ENCODE assay signal across 22 cellular contexts in genomic region chr3:183378545-183378944, GRCh38. TPM values are rescaled to one million over a fixed set of nuclear protein-coding genes. Genes with fewer than 3 reads are reported as not detected.
"Had no signal": no experiment of that assay in that cellular context is flagged by ENCODE, and none has a peak within 500 bp of the region (broad histone marks: within the 10 kb centered on the region; RNA-seq: fewer than 3 reads in every experiment).

No MANE protein-coding gene starts in this region.

- H3K27me3 ChIP-seq: ascending aorta, body of pancreas, Peyer's patch, SJSA1 had no signal

- H3K9me3 ChIP-seq: ascending aorta, body of pancreas, MG63, Peyer's patch, SJSA1 had no signal

- H3K4me3 ChIP-seq: ascending aorta, body of pancreas, MG63, Peyer's patch, SJSA1 had no signal

- DNase-seq: activated CD4-positive, alpha-beta T cell treated with anti-CD3 and anti-CD28 coated beads for 48 hours; activated CD4-positive, alpha-beta T cell treated with anti-CD3 and anti-CD28 coated beads, Interleukin-2, amount 50 U/mL, for 4 hours; activated CD4-positive, CD25-positive, alpha-beta regulatory T cell treated with anti-CD3 and anti-CD28 coated beads, Interleukin-2, amount 50 U/mL, for 72 hours; activated CD8-positive, alpha-beta memory T cell treated with anti-CD3 and anti-CD28 coated beads, Interleukin-2, amount 50 U/mL, for 48 hours; activated CD8-positive, alpha-beta T cell treated with anti-CD3 and anti-CD28 coated beads, Interleukin-2, amount 10 ng/mL, durations not matched to agents 7 days and 5 days; activated naive CD4-positive, alpha-beta T cell treated with anti-CD3 and anti-CD28 coated beads, Interleukin-2, amount 50 U/mL, for 16 hours; activated T-cell treated with anti-CD3 and anti-CD28 coated beads, Interleukin-2, amount 50 U/mL, for 1 hour; amniotic stem cell; body of pancreas; central memory CD4-positive, alpha-beta T cell; MG63; NCI-H2227 treated with DMSO at 0.1 percent for 48 hours; NCI-H446 treated with DMSO at 0.1 percent for 48 hours; NCI-H524 treated with DMSO at 0.1 percent for 48 hours; Peyer's patch; SW 1271; T-helper 9 cell had no signal

- H3K36me3 ChIP-seq: ascending aorta, MG63, Peyer's patch, SJSA1 had no signal

- H3K4me1 ChIP-seq: ascending aorta, body of pancreas had no signal

- H3K27ac ChIP-seq: ascending aorta, body of pancreas, RWPE1, SJSA1 had no signal

- ATAC-seq: activated CD8-positive, alpha-beta T cell treated with anti-CD3 and anti-CD28 coated beads, Interleukin-2, amount 10 ng/mL, durations not matched to agents 7 days and 5 days; body of pancreas; SK-N-SH treated with all-trans-retinoic acid at 6 μM for 48 hours; WTC11 had no signal

RNA-seq across cellular contexts. Expression of gene MCF2L2, which starts 49.9 kb away (rescaled TPM):
- total RNA-seq: ascending aorta had no signal
